ENCODE assay signal across 11 cellular contexts in the genomic region with DNA sequence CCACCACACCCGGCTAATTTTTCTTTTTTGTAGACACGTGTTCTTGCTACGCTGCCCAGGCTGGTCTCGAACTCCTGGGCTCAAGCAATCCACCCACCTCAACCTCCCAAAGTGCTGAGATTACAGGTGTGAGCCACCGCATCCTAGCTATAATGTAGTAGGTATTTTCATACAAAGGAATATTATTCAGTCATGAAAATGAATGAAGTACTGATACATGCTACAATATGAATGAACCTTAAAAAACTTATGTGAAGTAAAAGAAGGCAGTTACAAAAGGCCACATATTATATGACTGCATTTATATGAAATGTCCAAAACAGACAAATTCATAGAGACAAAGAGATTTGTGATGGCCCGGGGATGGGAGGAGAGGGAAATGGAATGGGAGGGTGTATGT. TPM values are rescaled to one million over a fixed set of nuclear protein-coding genes. Genes with fewer than 3 reads are reported as not detected.
"Had no signal": no experiment of that assay in that cellular context is flagged by ENCODE, and none has a peak within 500 bp of the region (broad histone marks: within the 10 kb centered on the region; RNA-seq: fewer than 3 reads in every experiment).

No MANE protein-coding gene starts in this region.

- H3K27ac ChIP-seq: GM23248 had no signal

- ATAC-seq: GM23338, HCT116 had no signal

- H3K36me3 ChIP-seq: HAP-1 had no signal

- DNase-seq: GM23248, GOT3, H7, H9, HCEC 1CT, HFFc6 had no signal

- H2AFZ ChIP-seq: GM23248, GM23338 had no signal

- H3K4me2 ChIP-seq: GM23338 had no signal

- H3K9ac ChIP-seq: GM23248 had no signal

- H3K4me3 ChIP-seq: GM23248, GM23338, HAP-1 had no signal

- FAIRE-seq: H1, H54 had no signal

RNA-seq across cellular contexts. Expression of a gene that starts 4.7 kb away (rescaled TPM):
- total RNA-seq: GM23248, GM23338, H1, H7, H9, HFFc6 had no signal
- polyA plus RNA-seq: GM23248, GM23338 had no signal

RNA-seq across cellular contexts. Expression of a gene that starts 20.2 kb away (rescaled TPM):
- total RNA-seq: GM23248, GM23338, H1, H7, H9, HFFc6 had no signal
- polyA plus RNA-seq: GM23248, GM23338 had no signal

RNA-seq across cellular contexts. Expression of a gene that starts 44.6 kb away (rescaled TPM):
- total RNA-seq: GM23248, H1, H9, HFFc6 had no signal
- polyA plus RNA-seq: GM23248 had no signal

RNA-seq across cellular contexts. Expression of a gene that starts 53.7 kb away (rescaled TPM):
- total RNA-seq: HFFc6 had no signal
